8 cellular contexts compared by ENCODE assay signal in genomic region chr7:55255501-55256445, GRCh38.
DNase-seq lines count a peak whose midpoint lies in the region; ATAC-seq lines count a peak whose summit lies in the region.

No MANE protein-coding gene starts in this region.

- H3K27ac Mint-ChIP-seq in central memory CD8-positive, alpha-beta T cell (ENCODE audit: low read depth) = no peak overlapping the region

- peaks cover 11% of the 10 kb centered on the region for H3K4me1 Mint-ChIP-seq in central memory CD8-positive, alpha-beta T cell

- no peaks in the 10 kb centered on the region for H3K36me3 Mint-ChIP-seq in central memory CD8-positive, alpha-beta T cell (ENCODE audit: insufficient read depth)

- ATAC-seq in HG02885 (IDR thresholded peaks at IDR 0.05; ENCODE audit: poor library complexity, unreplicated experiment) = peak; percentile 87
- ATAC-seq in central memory CD8-positive, alpha-beta T cell (replicated peaks; ENCODE audit: extremely low read depth, poor library complexity, severe bottlenecking) = peak; percentile 80

- peak overlapping the region; percentile 85 for H3K4me3 Mint-ChIP-seq in central memory CD8-positive, alpha-beta T cell

- H3K27me3 Mint-ChIP-seq in central memory CD8-positive, alpha-beta T cell = peaks cover 73% of the 10 kb centered on the region

- peak; percentile 83 for DNase-seq in NCI-H82 (lab: John Stamatoyannopoulos, UW)
- DNase-seq in NCI-H82 treated with DMSO at 0.1 percent for 48 hours (lab: John Stamatoyannopoulos, UW; ENCODE audit: unreplicated experiment) = no peak
- DNase-seq in NCI-H2107 (lab: John Stamatoyannopoulos, UW) = peak; percentile 57
- peak; percentile 30 for DNase-seq in activated CD4-positive, CD25-positive, alpha-beta regulatory T cell treated with anti-CD3 and anti-CD28 coated beads, Interleukin-2, amount 50 U/mL, for 16 hours (ENCODE audit: low read depth, low spot score)
- DNase-seq in central memory CD8-positive, alpha-beta T cell (ENCODE audit: low spot score in 2 of 2) = peak; percentile 47 to 48
- DNase-seq in kidney glomerular epithelial cell (lab: John Stamatoyannopoulos, UW) = peak; percentile 70
- peak; percentile 30 to 60 for DNase-seq in stimulated activated CD4-positive, alpha-beta T cell treated with anti-CD3 and anti-CD28 coated beads, Interleukin-1b, Interleukin-23, amount 100 ng/mL, for 1 hour (ENCODE audit: low read depth in 2 of 2)

- H3K9me3 Mint-ChIP-seq in central memory CD8-positive, alpha-beta T cell = no peaks in the 10 kb centered on the region
